ENCODE assay signal across 22 cellular contexts in genomic region chr2:10507106-10507505, GRCh38. TPM values are rescaled to one million over a fixed set of nuclear protein-coding genes. Genes with fewer than 3 reads are reported as not detected.
DNase-seq lines count a peak whose midpoint lies in the region; ATAC-seq, FAIRE-seq and TF ChIP-seq lines count a peak whose summit lies in the region.
"Had no signal": no experiment of that assay in that cellular context is flagged by ENCODE, and none has a peak within 500 bp of the region (broad histone marks: within the 10 kb centered on the region; RNA-seq: fewer than 3 reads in every experiment).

No MANE protein-coding gene starts in this region.

- no peak for TF ChIP-seq POLR2A in sigmoid colon (IDR thresholded peaks at IDR 0.05)

- intact Hi-C loops in cardiac septum (cut with DNase I) (no loop called here), heart right ventricle (cut with DNase I) (no loop called here), kidney (cut with DNase I) (no loop called here), sciatic nerve (cut with DNase I) (no loop called here), sigmoid colon (cut with DNase I) (no loop called here)

- no peak for TF ChIP-seq CTCF in heart right ventricle (IDR thresholded peaks at IDR 0.05)
- TF ChIP-seq CTCF in kidney (IDR thresholded peaks at IDR 0.05; ENCODE audit: borderline replicate concordance, extremely low read depth, insufficient read depth), result no peak
- no peak for TF ChIP-seq CTCF in sigmoid colon (IDR thresholded peaks at IDR 0.05)

- 88 to 90% methylated on average over 8 of the region's 8 CpGs for WGBS in heart right ventricle, 2 donors
- WGBS in sigmoid colon, 2 donors, result 90 to 94% methylated on average over 8 of the region's 8 CpGs

- H3K9me3 ChIP-seq in heart right ventricle (peaks cover 0 to 3% (median 0%) of the 10 kb centered on the region in 11 donors), kidney (ENCODE audit: control insufficient read depth in 1 of 2, low read length in 2 of 2) (no peaks in the 10 kb centered on the region), sigmoid colon (no peaks in the 10 kb centered on the region)
- H3K9me3 ChIP-seq: HAP-1 had no signal

- no peak for ATAC-seq in heart right ventricle
- no peak for ATAC-seq in sciatic nerve
- ATAC-seq: Panc1 had no signal

- no peak overlapping the region for H3K27ac ChIP-seq in heart right ventricle
- no peak overlapping the region for H3K27ac ChIP-seq in kidney (ENCODE audit: low read depth in 2 of 2, low read length in 2 of 2)
- H3K27ac ChIP-seq in sigmoid colon, result no peak overlapping the region

- H3K27me3 ChIP-seq in heart right ventricle (peaks cover 0 to 4% (median 0%) of the 10 kb centered on the region in 7 donors), sigmoid colon (no peaks in the 10 kb centered on the region)

- H3K4me3 ChIP-seq in heart right ventricle (no peak overlapping the region), kidney (ENCODE audit: low read length in 2 of 2) (no peak overlapping the region), sigmoid colon (no peak overlapping the region)
- H3K4me3 ChIP-seq: HAP-1 had no signal

- H3K4me1 ChIP-seq in heart right ventricle, result no peaks in the 10 kb centered on the region
- H3K4me1 ChIP-seq in kidney (ENCODE audit: control insufficient read depth in 1 of 2, insufficient read depth in 1 of 2, low read depth in 1 of 2, low read length in 2 of 2), result no peaks in the 10 kb centered on the region
- H3K4me1 ChIP-seq in sigmoid colon, result no peaks in the 10 kb centered on the region
- H3K4me1 ChIP-seq: HAP-1 had no signal

- no peak for TF ChIP-seq EP300 in sigmoid colon (IDR thresholded peaks at IDR 0.05)

- DNase-seq in cardiac septum (ENCODE audit: low spot score) (peak; percentile 65), heart right ventricle (no peak), kidney (peak; percentile 18), sciatic nerve (ENCODE audit: low spot score) (peak; percentile 27), HUDEP-2 (lab: John Stamatoyannopoulos, UW; ENCODE audit: unreplicated experiment in 76 of 76) (no peak), KG1 (lab: John Stamatoyannopoulos, UW) (no peak), sigmoid colon (no peak)
- DNase-seq: CD4-positive, CD25-positive, alpha-beta regulatory T cell; EL; GF-D8; IMR-90; Karpas-422; NCI-H1694; NCI-H2081; NCI-H2171; NCI-H345; NCI-H524; NCI-H774; NK-92 treated with Interleukin-12 subunit alpha and Interleukin-12 subunit beta, amount 100 ng/mL, for 24 hours; SIG-M5 had no signal

- no peak overlapping the region for H3K9ac ChIP-seq in kidney (ENCODE audit: low read length in 2 of 2)

- no peaks in the 10 kb centered on the region for H3K36me3 ChIP-seq in heart right ventricle
- H3K36me3 ChIP-seq in kidney (ENCODE audit: control insufficient read depth in 1 of 2, insufficient read depth in 2 of 2, low read length in 2 of 2), result no peaks in the 10 kb centered on the region
- no peaks in the 10 kb centered on the region for H3K36me3 ChIP-seq in sigmoid colon
- H3K36me3 ChIP-seq: HAP-1 had no signal

- no peak for FAIRE-seq in kidney (lab: Jason Lieb, UNC)

RNA-seq across cellular contexts. Expression of gene ODC1, which starts 59.0 kb away (rescaled TPM):
- 58.0 TPM for total RNA-seq in cardiac septum
- total RNA-seq in heart right ventricle, result 10 to 100 TPM; 25.4 to 92.8 (median 56.0) TPM
- 10 to 100 TPM in 1 of 2 donors, 1 to 10 TPM in 1; 4.1 to 81.9 TPM for polyA plus RNA-seq in heart right ventricle
- total RNA-seq in kidney, result 97.5 TPM
- 94.4 TPM for polyA plus RNA-seq in kidney (ENCODE audit: insufficient read depth, low read depth, low replicate concordance)
- 33.1 TPM for total RNA-seq in sciatic nerve
- 10 to 100 TPM; 44.6 to 84.4 (median 53.7) TPM for total RNA-seq in sigmoid colon
- polyA plus RNA-seq in sigmoid colon, result 10 to 100 TPM; 34.8 to 88.2 (median 54.3) TPM

Comparison
In these comparisons a context has a peak if more than half of its experiments do, and no peak if none do; other contexts are left out.
1. DNase-seq: peak in cardiac septum (single experiment), kidney (single experiment) and sciatic nerve (single experiment); none in heart right ventricle (0 of 2), HUDEP-2 (0 of 76), KG1 (single experiment) and sigmoid colon (single experiment).